ENCODE assay signal across 23 cellular contexts in the genomic region with DNA sequence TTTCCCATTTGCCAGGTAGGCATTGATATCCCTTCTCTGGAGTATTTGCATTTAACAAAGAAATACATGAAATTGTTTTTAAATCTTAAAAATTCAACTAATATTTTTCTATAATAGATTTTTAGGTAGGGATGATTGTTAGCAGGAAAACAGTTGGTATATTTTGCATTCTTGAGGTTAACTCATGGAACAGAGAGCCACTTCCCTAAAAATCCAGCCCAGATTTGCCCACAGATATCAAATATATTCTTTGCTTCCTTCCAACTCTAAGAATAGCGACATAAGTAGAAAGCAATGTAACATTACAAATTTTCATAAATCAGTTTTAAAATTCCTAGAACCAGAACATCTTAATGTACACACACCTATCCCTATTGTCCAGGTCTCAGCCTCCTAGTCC.
"Had no signal": no experiment of that assay in that cellular context is flagged by ENCODE, and none has a peak within 500 bp of the region (broad histone marks: within the 10 kb centered on the region; RNA-seq: fewer than 3 reads in every experiment).

No MANE protein-coding gene starts in this region.

- H3K9me3 ChIP-seq: Peyer's patch had no signal

- ATAC-seq: Right ventricle myocardium inferior, SK-N-SH treated with all-trans-retinoic acid at 6 μM for 48 hours had no signal

- DNase-seq: Karpas-422, KG1, MM.1S, NCI-H1092 treated with DMSO at 0.1 percent for 48 hours, NCI-H1436, NCI-H187, NCI-H2029, NCI-H2081 treated with DMSO at 0.1 percent for 48 hours, NCI-H2171, NCI-H226, NCI-H446, NCI-H510A, NCI-H524 treated with DMSO at 0.1 percent for 48 hours, NCI-H69, NCI-H774, OCI-M1, PC-9, Peyer's patch, SHP77 treated with DMSO at 0.1 percent for 48 hours, SJCRH30 had no signal

- H3K4me2 ChIP-seq: PC-9 had no signal

- H3K27ac ChIP-seq: HL-60, PC-9, Peyer's patch, SJCRH30 had no signal

- H3K4me3 ChIP-seq: PC-9, Peyer's patch, SJCRH30 had no signal

- H3K4me1 ChIP-seq: Peyer's patch, SJCRH30 had no signal

- H3K36me3 ChIP-seq: Peyer's patch, SJCRH30 had no signal

- H3K27me3 ChIP-seq: Peyer's patch, SJCRH30 had no signal
